ENCODE assay signal across 1 cellular context in the genomic region with DNA sequence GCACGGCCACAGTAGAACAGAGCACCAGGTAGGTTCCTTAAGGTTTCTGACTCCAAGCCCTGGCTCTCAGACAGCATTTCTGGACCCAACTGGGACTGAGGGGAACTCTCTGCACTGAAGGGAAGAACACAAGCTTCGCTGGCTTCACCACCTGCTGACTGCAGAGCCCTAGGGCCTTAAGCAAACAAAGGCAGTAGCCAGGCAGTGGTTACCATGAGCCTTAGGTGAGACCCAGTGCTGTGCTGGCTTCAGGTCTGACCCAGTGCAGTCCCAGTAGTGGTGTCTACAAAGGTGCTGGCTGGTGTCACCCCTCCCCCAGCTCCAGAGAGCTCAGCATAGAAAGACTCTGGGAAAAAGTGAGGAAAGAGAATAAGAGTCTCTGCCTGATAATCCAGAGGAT.
TF ChIP-seq lines count a peak whose summit lies in the region.

No MANE protein-coding gene starts in this region.

TF ChIP-seq in GM23338, 12 proteins besides CTCF, POLR2A, EP300 and RAD21 (continued from another document):
- TF ChIP-seq JUNB (IDR thresholded peaks at IDR 0.05; ENCODE audit: unreplicated experiment): no peak
- no peak for TF ChIP-seq POLR2AphosphoS5 (IDR thresholded peaks at IDR 0.05; ENCODE audit: low read depth)
- TF ChIP-seq, protein P1, sequence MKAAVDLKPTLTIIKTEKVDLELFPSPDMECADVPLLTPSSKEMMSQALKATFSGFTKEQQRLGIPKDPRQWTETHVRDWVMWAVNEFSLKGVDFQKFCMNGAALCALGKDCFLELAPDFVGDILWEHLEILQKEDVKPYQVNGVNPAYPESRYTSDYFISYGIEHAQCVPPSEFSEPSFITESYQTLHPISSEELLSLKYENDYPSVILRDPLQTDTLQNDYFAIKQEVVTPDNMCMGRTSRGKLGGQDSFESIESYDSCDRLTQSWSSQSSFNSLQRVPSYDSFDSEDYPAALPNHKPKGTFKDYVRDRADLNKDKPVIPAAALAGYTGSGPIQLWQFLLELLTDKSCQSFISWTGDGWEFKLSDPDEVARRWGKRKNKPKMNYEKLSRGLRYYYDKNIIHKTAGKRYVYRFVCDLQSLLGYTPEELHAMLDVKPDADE (IDR thresholded peaks at IDR 0.05): no peak
- TF ChIP-seq, protein P2, sequence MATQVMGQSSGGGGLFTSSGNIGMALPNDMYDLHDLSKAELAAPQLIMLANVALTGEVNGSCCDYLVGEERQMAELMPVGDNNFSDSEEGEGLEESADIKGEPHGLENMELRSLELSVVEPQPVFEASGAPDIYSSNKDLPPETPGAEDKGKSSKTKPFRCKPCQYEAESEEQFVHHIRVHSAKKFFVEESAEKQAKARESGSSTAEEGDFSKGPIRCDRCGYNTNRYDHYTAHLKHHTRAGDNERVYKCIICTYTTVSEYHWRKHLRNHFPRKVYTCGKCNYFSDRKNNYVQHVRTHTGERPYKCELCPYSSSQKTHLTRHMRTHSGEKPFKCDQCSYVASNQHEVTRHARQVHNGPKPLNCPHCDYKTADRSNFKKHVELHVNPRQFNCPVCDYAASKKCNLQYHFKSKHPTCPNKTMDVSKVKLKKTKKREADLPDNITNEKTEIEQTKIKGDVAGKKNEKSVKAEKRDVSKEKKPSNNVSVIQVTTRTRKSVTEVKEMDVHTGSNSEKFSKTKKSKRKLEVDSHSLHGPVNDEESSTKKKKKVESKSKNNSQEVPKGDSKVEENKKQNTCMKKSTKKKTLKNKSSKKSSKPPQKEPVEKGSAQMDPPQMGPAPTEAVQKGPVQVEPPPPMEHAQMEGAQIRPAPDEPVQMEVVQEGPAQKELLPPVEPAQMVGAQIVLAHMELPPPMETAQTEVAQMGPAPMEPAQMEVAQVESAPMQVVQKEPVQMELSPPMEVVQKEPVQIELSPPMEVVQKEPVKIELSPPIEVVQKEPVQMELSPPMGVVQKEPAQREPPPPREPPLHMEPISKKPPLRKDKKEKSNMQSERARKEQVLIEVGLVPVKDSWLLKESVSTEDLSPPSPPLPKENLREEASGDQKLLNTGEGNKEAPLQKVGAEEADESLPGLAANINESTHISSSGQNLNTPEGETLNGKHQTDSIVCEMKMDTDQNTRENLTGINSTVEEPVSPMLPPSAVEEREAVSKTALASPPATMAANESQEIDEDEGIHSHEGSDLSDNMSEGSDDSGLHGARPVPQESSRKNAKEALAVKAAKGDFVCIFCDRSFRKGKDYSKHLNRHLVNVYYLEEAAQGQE (IDR thresholded peaks at IDR 0.05; ENCODE audit: unreplicated experiment): no peak
- no peak for TF ChIP-seq ZNF462 (CRISPR knock-in tag; IDR thresholded peaks at IDR 0.05)
- TF ChIP-seq CREB1 (CRISPR knock-in tag; IDR thresholded peaks at IDR 0.05; ENCODE audit: low read depth): no peak
- no peak for TF ChIP-seq ZNF331 (CRISPR knock-in tag; IDR thresholded peaks at IDR 0.05; ENCODE audit: low read depth)
- TF ChIP-seq ZNF114 (CRISPR knock-in tag; IDR thresholded peaks at IDR 0.05): no peak
- no peak for TF ChIP-seq EZH2 (IDR thresholded peaks at IDR 0.05; ENCODE audit: low read depth, unreplicated experiment)
- TF ChIP-seq STAT1 (IDR thresholded peaks at IDR 0.05; ENCODE audit: unreplicated experiment): no peak
- no peak for TF ChIP-seq EZH2phosphoT487 (IDR thresholded peaks at IDR 0.05; ENCODE audit: unreplicated experiment)
TF ChIP-seq in GM23338: peak in this region for 0.
